In genomic region chr1:174409801-174410200, GRCh38 we compare ENCODE assay signal across 5 cellular contexts. TPM values are rescaled to one million over a fixed set of nuclear protein-coding genes. Genes with fewer than 3 reads are reported as not detected.
"Had no signal": no experiment of that assay in that cellular context is flagged by ENCODE, and none has a peak within 500 bp of the region (broad histone marks: within the 10 kb centered on the region; RNA-seq: fewer than 3 reads in every experiment).

No MANE protein-coding gene starts in this region.

RNA-seq across cellular contexts. Expression of gene GPR52, which starts 38.0 kb away (rescaled TPM):
- total RNA-seq: kidney epithelial cell had no signal
- polyA plus RNA-seq: immature natural killer cell; mammary epithelial cell; naive thymus-derived CD4-positive, alpha-beta T cell; naive thymus-derived CD8-positive, alpha-beta T cell had no signal
